ENCODE assay signal across 20 cellular contexts in the genomic region with DNA sequence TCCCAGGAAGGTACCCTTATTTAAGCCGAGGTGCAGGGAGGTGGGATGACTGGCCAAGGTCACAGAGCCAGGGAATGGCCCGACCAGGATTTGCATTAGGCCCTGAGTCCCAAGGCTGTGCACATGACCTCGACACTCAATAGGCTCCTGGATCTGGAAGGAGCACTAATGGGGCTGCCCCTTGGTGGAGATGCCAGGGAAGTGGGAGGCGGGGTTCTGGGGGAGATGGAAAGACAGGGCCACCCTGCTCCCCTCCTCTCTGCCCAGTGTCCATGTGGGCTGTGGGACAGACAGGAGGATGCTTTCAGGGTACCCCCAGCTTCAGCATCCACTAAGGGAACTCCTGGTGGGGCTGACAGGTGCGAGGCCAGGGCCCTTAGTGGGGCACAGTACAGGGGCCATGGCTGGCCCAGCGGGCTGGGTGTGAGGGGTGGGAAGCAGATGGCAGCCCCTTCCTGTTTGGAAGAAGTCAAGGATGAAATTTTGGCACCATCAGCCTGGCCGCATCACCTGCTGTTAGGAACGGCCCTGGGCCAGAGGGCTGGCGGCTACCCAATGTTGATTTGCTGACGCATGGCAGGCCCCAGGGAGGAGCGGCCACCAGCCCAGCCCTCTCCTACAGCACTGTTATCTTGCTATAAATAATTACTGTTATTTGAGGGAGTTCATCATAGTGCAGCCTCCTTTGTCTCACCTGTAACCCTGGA. TPM values are rescaled to one million over a fixed set of nuclear protein-coding genes. Genes with fewer than 3 reads are reported as not detected.
A peak's percentile ranks its signal among the peaks of the same experiment; 100 is the strongest.
DNase-seq lines count a peak whose midpoint lies in the region; ATAC-seq, FAIRE-seq and TF ChIP-seq lines count a peak whose summit lies in the region.
"Had no signal": no experiment of that assay in that cellular context is flagged by ENCODE, and none has a peak within 500 bp of the region (broad histone marks: within the 10 kb centered on the region; RNA-seq: fewer than 3 reads in every experiment).

No MANE protein-coding gene starts in this region.

- no peaks in the 10 kb centered on the region for H3K79me2 ChIP-seq in HepG2 (ENCODE audit: insufficient read depth, low read length)

- H3K27ac ChIP-seq in liver (ENCODE audit: low read depth in 1 of 2, low read length in 2 of 2), result peak overlapping the region in 1 of 2 donors; percentile 5
- no peak overlapping the region for H3K27ac ChIP-seq in HepG2 (ENCODE audit: extremely low read length, insufficient read depth, low read length)
- no peak overlapping the region for H3K27ac ChIP-seq in suprapubic skin
- H3K27ac ChIP-seq: breast epithelium, gastroesophageal sphincter had no signal

- POLR2A ChIA-PET in HepG2 (lab: Yijun Ruan, JAX), result no interaction called here

- H3K9me3 ChIP-seq in liver (ENCODE audit: control insufficient read depth in 4 of 4, low read length in 3 of 4), result no peaks in the 10 kb centered on the region
- no peaks in the 10 kb centered on the region for H3K9me3 ChIP-seq in HepG2 (ENCODE audit: low read length)
- no peaks in the 10 kb centered on the region for H3K9me3 ChIP-seq in suprapubic skin
- H3K9me3 ChIP-seq: breast epithelium, gastroesophageal sphincter had no signal

- DNase-seq in HepG2 (ENCODE audit: low spot score) (no peak), NCI-H446 (lab: John Stamatoyannopoulos, UW) (peak; percentile 61 to 88), cerebellum (ENCODE audit: low spot score) (peak; percentile 86), suprapubic skin (ENCODE audit: low spot score in 2 of 2) (no peak), erythroblast (lab: John Stamatoyannopoulos, UW) (no peak)
- DNase-seq: activated CD4-positive, alpha-beta memory T cell treated with anti-CD3 and anti-CD28 coated beads, Interleukin-2, amount 10 ng/mL, durations not matched to agents 7 days and 5 days; activated T-cell treated with anti-CD3 and anti-CD28 coated beads, Interleukin-2, amount 50 U/mL, for 24 hours; KBM-7; left colon; NCI-H345; retina; stimulated activated naive B cell treated with anti-CD40 and anti-IgM and Interleukin-4, amounts not matched to agents 10 μg/mL and 1 μg/mL and 100 μg/mL, for 72 hours; trophoblast cell had no signal

- H3K4me1 ChIP-seq in liver (ENCODE audit: control insufficient read depth in 4 of 4, insufficient read depth in 4 of 4, low read length in 3 of 4) (peaks cover 5 to 26% (median 16%) of the 10 kb centered on the region in 4 donors), HepG2 (ENCODE audit: insufficient read depth, low read length) (peaks cover 30% of the 10 kb centered on the region), suprapubic skin (no peaks in the 10 kb centered on the region)
- H3K4me1 ChIP-seq: breast epithelium had no signal

- TF ChIP-seq POLR2A in HepG2 (IDR thresholded peaks at IDR 0.05; ENCODE audit: insufficient read depth in 1 of 2, low read depth in 2 of 2, low read length in 2 of 2), result no peak
- TF ChIP-seq POLR2A in suprapubic skin (IDR thresholded peaks at IDR 0.05), result no peak
- TF ChIP-seq POLR2A in erythroblast (IDR thresholded peaks at IDR 0.05; ENCODE audit: low read length), result no peak

- H3K36me3 ChIP-seq in liver (ENCODE audit: control insufficient read depth in 4 of 4, insufficient read depth in 3 of 4, low read depth in 1 of 4, low read length in 3 of 4) (no peaks in the 10 kb centered on the region), HepG2 (replicated peaks in 1 of 2; ENCODE audit: control insufficient read depth in 1 of 2, insufficient read depth in 2 of 2, low read length in 2 of 2) (no peaks in the 10 kb centered on the region), suprapubic skin (no peaks in the 10 kb centered on the region)
- H3K36me3 ChIP-seq: breast epithelium, gastroesophageal sphincter had no signal

- no peak overlapping the region for H3K4me2 ChIP-seq in HepG2 (ENCODE audit: low read depth, low read length)

- H3K4me3 ChIP-seq in liver (ENCODE audit: low read depth in 1 of 3, low read length in 3 of 3) (no peak overlapping the region), HepG2 (replicated peaks in 1 of 3; ENCODE audit: insufficient read depth in 1 of 3, low read depth in 2 of 3, low read length in 3 of 3) (no peak overlapping the region), suprapubic skin (no peak overlapping the region)
- H3K4me3 ChIP-seq: breast epithelium, gastroesophageal sphincter had no signal

- intact Hi-C loops in HepG2 (cut with micrococcal nuclease; ENCODE audit: unreplicated experiment), result no loop called here

- TF ChIP-seq EP300 in HepG2 (IDR thresholded peaks at IDR 0.05; ENCODE audit: low read depth in 2 of 2, low read length in 2 of 2) (no peak), HepG2 (CRISPR knock-in tag; IDR thresholded peaks at IDR 0.05; ENCODE audit: borderline replicate concordance) (no peak), suprapubic skin (IDR thresholded peaks at IDR 0.05) (no peak)

- FAIRE-seq in HepG2 (lab: Jason Lieb, UNC), result no peak

- no peak overlapping the region for H2AFZ ChIP-seq in HepG2 (ENCODE audit: low read length)

- CTCF ChIA-PET in HepG2 (lab: Yijun Ruan, JAX; ENCODE audit: low intra/inter-chr PET ratio, low total read pairs), result no interaction called here

- 62% methylated on average over 11 of the region's 11 CpGs for WGBS in liver
- WGBS in HepG2 (ENCODE audit: low lambda C conversion rate), result 75% methylated on average over 4 of the region's 11 CpGs
- WGBS in suprapubic skin, result 56% methylated on average over 10 of the region's 11 CpGs

- in situ Hi-C loops in HepG2 (cut with HindIII; ENCODE audit: extremely low pct_ligation_motif_present, low pct_unique_long_range_greater_than_20kb), result no loop called here

- no peak for ATAC-seq in HepG2
- ATAC-seq in GM21381 (IDR thresholded peaks at IDR 0.05; ENCODE audit: unreplicated experiment), result no peak
- no peak for ATAC-seq in GM21526 (IDR thresholded peaks at IDR 0.05; ENCODE audit: low FRiP score, unreplicated experiment)
- ATAC-seq: gastroesophageal sphincter; left colon; stimulated activated naive B cell treated with anti-CD40 and anti-IgM and Interleukin-4, amounts not matched to agents 10 μg/mL and 1 μg/mL and 100 μg/mL, for 72 hours had no signal

- H3K27me3 ChIP-seq in liver (ENCODE audit: control insufficient read depth in 4 of 4, insufficient read depth in 4 of 4, low read length in 3 of 4) (no peaks in the 10 kb centered on the region), HepG2 (ENCODE audit: control insufficient read depth in 1 of 2, insufficient read depth in 2 of 2, low read length in 2 of 2) (peaks cover 0 to 4% of the 10 kb centered on the region in 2 experiments; a peak in 1 of 5 replicates), suprapubic skin (peaks cover 44% of the 10 kb centered on the region)

- H4K20me1 ChIP-seq in HepG2 (ENCODE audit: insufficient read depth, low read length), result peaks cover 2% of the 10 kb centered on the region; the same call in 1 of the 2 replicates

- no TSS peak for BruUV-seq in HepG2 (replicated peaks; lab: Mats Ljungman, UMichigan)

- TF ChIP-seq CTCF in liver (IDR thresholded peaks at IDR 0.05; ENCODE audit: low read depth, low read length, missing input control) (no peak), HepG2 (CRISPR knock-in tag; IDR thresholded peaks at IDR 0.05) (no peak), suprapubic skin (IDR thresholded peaks at IDR 0.05) (no peak)

- TF ChIP-seq RAD21 in liver (IDR thresholded peaks at IDR 0.05), result peak; percentile 21 to 39
- TF ChIP-seq RAD21 in HepG2 (CRISPR knock-in tag; IDR thresholded peaks at IDR 0.05), result no peak

- H3K9ac ChIP-seq in liver (ENCODE audit: low read depth in 1 of 2, low read length in 2 of 2) (no peak overlapping the region), HepG2 (ENCODE audit: insufficient read depth, low read depth, low read length) (no peak overlapping the region)

TF ChIP-seq in liver, 16 proteins besides CTCF, POLR2A, EP300 and RAD21:
- TF ChIP-seq RXRA (IDR thresholded peaks at IDR 0.05), result peak in 1 of 2 donors; percentile 37
- no peak for TF ChIP-seq GABPA (IDR thresholded peaks at IDR 0.05 in 1 of 2, conservative IDR thresholded peaks at IDR 0.05 in 1 of 2)
- TF ChIP-seq HNF4A (conservative IDR thresholded peaks at IDR 0.05), result peak in 1 of 2 donors; percentile 23
TF ChIP-seq in liver: peak in this region for 2.

TF ChIP-seq in HepG2, 621 proteins besides CTCF, POLR2A, EP300 and RAD21 (continues in another document):
- TF ChIP-seq ZSCAN29 (CRISPR knock-in tag; conservative IDR thresholded peaks at IDR 0.05), result no peak
- no peak for TF ChIP-seq MBD4 (IDR thresholded peaks at IDR 0.05; ENCODE audit: borderline replicate concordance, low read length)
- no peak for TF ChIP-seq ZNF788 (CRISPR knock-in tag; IDR thresholded peaks at IDR 0.05; ENCODE audit: borderline replicate concordance)

RNA-seq across cellular contexts. Expression of a gene that starts 37.3 kb away (rescaled TPM):
- total RNA-seq in liver (10 to 100 TPM; 26.8 to 27.8 TPM), HepG2 (2016; rRNA removed; fragmentation: Illumina TruSeq; extraction: Trizol) (1.1 and 1.5 TPM in 2 replicates), cerebellum (72.1 TPM), suprapubic skin (1 to 10 TPM in 2 of 4 donors, under 1 TPM in 1, not detected in 1; 0.86 to 2.2 (median 1.0) TPM)
- polyA plus RNA-seq in liver (10 to 100 TPM; 10.4 to 14.6 TPM), HepG2 (2011; rRNA removed) (2.3 and 4.0 TPM in 2 replicates)
- 0.30 and 0.35 TPM in 2 replicates for total RNA-seq in HepG2 (2016; cell fraction: cytosol; rRNA removed; fragmentation: Illumina TruSeq; extraction: Trizol; ENCODE audit: low read depth)
- 0.62 and 1.7 TPM in 2 replicates for total RNA-seq in HepG2 (2016; cell fraction: insoluble cytoplasmic fraction; rRNA removed; fragmentation: Illumina TruSeq; extraction: Trizol)
- total RNA-seq in HepG2 (2016; cell fraction: membrane; rRNA removed; fragmentation: Illumina TruSeq; extraction: Trizol), result 1.3 and 1.6 TPM in 2 replicates
- 2.9 and 3.0 TPM in 2 replicates for total RNA-seq in HepG2 (2016; cell fraction: nucleus; rRNA removed; fragmentation: Illumina TruSeq; extraction: Trizol)
- polyA plus RNA-seq in HepG2 (2011; cell fraction: cytosol; rRNA removed), result 1.5 and 2.5 TPM in 2 replicates
- polyA plus RNA-seq in HepG2 (2011; cell fraction: nucleus; rRNA removed), result 8.9 and 11.7 TPM in 2 replicates
- polyA plus RNA-seq in HepG2 (2012), result 5.0 and 8.8 TPM in 2 replicates
- polyA plus RNA-seq in HepG2 (2016; cell fraction: cytosol; fragmentation: Illumina TruSeq; extraction: Trizol; ENCODE audit: low read depth), result 0.29 and 0.54 TPM in 2 replicates
- polyA plus RNA-seq in HepG2 (2016; cell fraction: insoluble cytoplasmic fraction; fragmentation: Illumina TruSeq; extraction: Trizol; ENCODE audit: low read depth), result 0.86 and 1.1 TPM in 2 replicates
- 0.66 and 0.84 TPM in 2 replicates for polyA plus RNA-seq in HepG2 (2016; cell fraction: membrane; fragmentation: Illumina TruSeq; extraction: Trizol; ENCODE audit: low read depth)
- 2.6 and 4.2 TPM in 2 replicates for polyA plus RNA-seq in HepG2 (2016; cell fraction: nucleus; fragmentation: Illumina TruSeq; extraction: Trizol; ENCODE audit: insufficient read depth, low read depth)
- 5.2 TPM in 1 of 2 replicates, not detected in the other for polyA minus RNA-seq in HepG2 (2011; rRNA and poly(A)+ RNA removed; ENCODE audit: low replicate concordance)
- polyA minus RNA-seq in HepG2 (2011; cell fraction: cytosol; rRNA and poly(A)+ RNA removed), result 1.8 and 4.1 TPM in 2 replicates
- 9.0 and 11.7 TPM in 2 replicates for polyA minus RNA-seq in HepG2 (2011; cell fraction: nucleus; rRNA and poly(A)+ RNA removed)
- total RNA-seq: activated CD4-positive, alpha-beta memory T cell treated with anti-CD3 and anti-CD28 coated beads, Interleukin-2, amount 10 ng/mL, durations not matched to agents 7 days and 5 days; epithelial cell of proximal tubule; T-helper 1 cell treated with Interleukin-12 subunit alpha and Interleukin-12 subunit beta and Interleukin-4 antibody, amounts not matched to agents 30 ng/mL and 1 ng/mL, for 36 hours had no signal

Comparison
In these comparisons a context has a peak if more than half of its experiments do, and no peak if none do; other contexts are left out.
1. RNA of a gene that starts 37.3 kb away (total RNA-seq): 72.1 TPM in cerebellum (single experiment) and 26.8 to 27.8 TPM in liver; 0.30 to 3.0 TPM in HepG2 and 0.86 to 2.2 TPM in suprapubic skin; every median in the first group is over 4 times any median in the second.
2. DNase-seq: peak in NCI-H446 (2 of 2) and cerebellum (single experiment); none in HepG2 (single experiment), suprapubic skin (0 of 2) and erythroblast (0 of 2).